1 cellular context compared by ENCODE assay signal in genomic region chr1:39080884-39081265, GRCh38.
TF ChIP-seq lines count a peak whose summit lies in the region.

No MANE protein-coding gene starts in this region.

TF ChIP-seq in HepG2, 621 proteins besides CTCF, POLR2A, EP300 and RAD21 (continued from another document and continues in another):
- no peak for TF ChIP-seq MNT (IDR thresholded peaks at IDR 0.05)
- TF ChIP-seq, protein P1, sequence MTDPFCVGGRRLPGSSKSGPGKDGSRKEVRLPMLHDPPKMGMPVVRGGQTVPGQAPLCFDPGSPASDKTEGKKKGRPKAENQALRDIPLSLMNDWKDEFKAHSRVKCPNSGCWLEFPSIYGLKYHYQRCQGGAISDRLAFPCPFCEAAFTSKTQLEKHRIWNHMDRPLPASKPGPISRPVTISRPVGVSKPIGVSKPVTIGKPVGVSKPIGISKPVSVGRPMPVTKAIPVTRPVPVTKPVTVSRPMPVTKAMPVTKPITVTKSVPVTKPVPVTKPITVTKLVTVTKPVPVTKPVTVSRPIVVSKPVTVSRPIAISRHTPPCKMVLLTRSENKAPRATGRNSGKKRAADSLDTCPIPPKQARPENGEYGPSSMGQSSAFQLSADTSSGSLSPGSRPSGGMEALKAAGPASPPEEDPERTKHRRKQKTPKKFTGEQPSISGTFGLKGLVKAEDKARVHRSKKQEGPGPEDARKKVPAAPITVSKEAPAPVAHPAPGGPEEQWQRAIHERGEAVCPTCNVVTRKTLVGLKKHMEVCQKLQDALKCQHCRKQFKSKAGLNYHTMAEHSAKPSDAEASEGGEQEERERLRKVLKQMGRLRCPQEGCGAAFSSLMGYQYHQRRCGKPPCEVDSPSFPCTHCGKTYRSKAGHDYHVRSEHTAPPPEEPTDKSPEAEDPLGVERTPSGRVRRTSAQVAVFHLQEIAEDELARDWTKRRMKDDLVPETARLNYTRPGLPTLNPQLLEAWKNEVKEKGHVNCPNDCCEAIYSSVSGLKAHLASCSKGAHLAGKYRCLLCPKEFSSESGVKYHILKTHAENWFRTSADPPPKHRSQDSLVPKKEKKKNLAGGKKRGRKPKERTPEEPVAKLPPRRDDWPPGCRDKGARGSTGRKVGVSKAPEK (CRISPR knock-in tag; IDR thresholded peaks at IDR 0.05; ENCODE audit: borderline replicate concordance): no peak
- TF ChIP-seq GATA4 (IDR thresholded peaks at IDR 0.05; ENCODE audit: borderline replicate concordance, low read depth): no peak
- no peak for TF ChIP-seq SP5 (CRISPR knock-in tag; IDR thresholded peaks at IDR 0.05; ENCODE audit: borderline replicate concordance, low read depth)
- TF ChIP-seq FOSL1 (CRISPR knock-in tag; IDR thresholded peaks at IDR 0.05; ENCODE audit: borderline replicate concordance): no peak
- TF ChIP-seq KLF9 (CRISPR knock-in tag; IDR thresholded peaks at IDR 0.05; ENCODE audit: low read depth): no peak
- TF ChIP-seq, protein P2, sequence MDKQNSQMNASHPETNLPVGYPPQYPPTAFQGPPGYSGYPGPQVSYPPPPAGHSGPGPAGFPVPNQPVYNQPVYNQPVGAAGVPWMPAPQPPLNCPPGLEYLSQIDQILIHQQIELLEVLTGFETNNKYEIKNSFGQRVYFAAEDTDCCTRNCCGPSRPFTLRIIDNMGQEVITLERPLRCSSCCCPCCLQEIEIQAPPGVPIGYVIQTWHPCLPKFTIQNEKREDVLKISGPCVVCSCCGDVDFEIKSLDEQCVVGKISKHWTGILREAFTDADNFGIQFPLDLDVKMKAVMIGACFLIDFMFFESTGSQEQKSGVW (CRISPR knock-in tag; IDR thresholded peaks at IDR 0.05; ENCODE audit: borderline replicate concordance): no peak
- no peak for TF ChIP-seq IKZF4 (CRISPR knock-in tag; IDR thresholded peaks at IDR 0.05; ENCODE audit: borderline replicate concordance, low read depth, not compliant biosample characterization)
- no peak for TF ChIP-seq PAXIP1 (CRISPR knock-in tag; conservative IDR thresholded peaks at IDR 0.05)
- TF ChIP-seq ZNF577 (CRISPR knock-in tag; IDR thresholded peaks at IDR 0.05; ENCODE audit: borderline replicate concordance, low read depth): no peak
- TF ChIP-seq FLYWCH1 (CRISPR knock-in tag; IDR thresholded peaks at IDR 0.05): no peak
- TF ChIP-seq NR2F2 (IDR thresholded peaks at IDR 0.05; ENCODE audit: borderline replicate concordance, low read depth): 0 out of 2 replicates have a peak, but pooled peaks have one; percentile 20
- TF ChIP-seq ZNF501 (CRISPR knock-in tag; IDR thresholded peaks at IDR 0.05): no peak
- TF ChIP-seq ZNF530 (CRISPR knock-in tag; IDR thresholded peaks at IDR 0.05; ENCODE audit: low read depth): no peak
- TF ChIP-seq SMC3 (IDR thresholded peaks at IDR 0.05; ENCODE audit: low read length): no peak
- no peak for TF ChIP-seq MXD1 (CRISPR knock-in tag; IDR thresholded peaks at IDR 0.05)
- no peak for TF ChIP-seq FOXA3 (CRISPR knock-in tag; IDR thresholded peaks at IDR 0.05)
- no peak for TF ChIP-seq MIXL1 (CRISPR knock-in tag; IDR thresholded peaks at IDR 0.05)
- TF ChIP-seq KDM5B (CRISPR knock-in tag; IDR thresholded peaks at IDR 0.05; ENCODE audit: borderline replicate concordance): 0 out of 2 replicates have a peak, but pooled peaks have one; percentile 26
- TF ChIP-seq, protein P3, sequence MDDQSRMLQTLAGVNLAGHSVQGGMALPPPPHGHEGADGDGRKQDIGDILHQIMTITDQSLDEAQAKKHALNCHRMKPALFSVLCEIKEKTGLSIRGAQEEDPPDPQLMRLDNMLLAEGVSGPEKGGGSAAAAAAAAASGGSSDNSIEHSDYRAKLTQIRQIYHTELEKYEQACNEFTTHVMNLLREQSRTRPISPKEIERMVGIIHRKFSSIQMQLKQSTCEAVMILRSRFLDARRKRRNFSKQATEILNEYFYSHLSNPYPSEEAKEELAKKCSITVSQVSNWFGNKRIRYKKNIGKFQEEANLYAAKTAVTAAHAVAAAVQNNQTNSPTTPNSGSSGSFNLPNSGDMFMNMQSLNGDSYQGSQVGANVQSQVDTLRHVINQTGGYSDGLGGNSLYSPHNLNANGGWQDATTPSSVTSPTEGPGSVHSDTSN (CRISPR knock-in tag; IDR thresholded peaks at IDR 0.05; ENCODE audit: borderline replicate concordance): no peak
- no peak for TF ChIP-seq CREM (IDR thresholded peaks at IDR 0.05)
- no peak for TF ChIP-seq CREM (CRISPR knock-in tag; IDR thresholded peaks at IDR 0.05)
- TF ChIP-seq, protein P4, sequence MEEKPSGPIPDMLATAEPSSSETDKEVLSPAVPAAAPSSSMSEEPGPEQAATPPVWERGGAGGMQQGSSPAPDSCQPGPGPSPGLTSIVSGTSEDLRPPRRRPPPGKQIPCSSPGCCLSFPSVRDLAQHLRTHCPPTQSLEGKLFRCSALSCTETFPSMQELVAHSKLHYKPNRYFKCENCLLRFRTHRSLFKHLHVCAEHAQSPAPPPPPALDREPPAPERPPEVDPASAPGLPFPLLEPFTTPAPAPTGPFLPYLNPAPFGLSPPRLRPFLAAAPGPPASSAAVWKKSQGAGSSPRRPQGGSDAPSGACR (CRISPR knock-in tag; IDR thresholded peaks at IDR 0.05): no peak
- no peak for TF ChIP-seq ZSCAN21 (CRISPR knock-in tag; IDR thresholded peaks at IDR 0.05; ENCODE audit: borderline replicate concordance)
- no peak for TF ChIP-seq PHF21A (CRISPR knock-in tag; IDR thresholded peaks at IDR 0.05)
- TF ChIP-seq NCOA5 (CRISPR knock-in tag; IDR thresholded peaks at IDR 0.05): no peak
- TF ChIP-seq LCORL (IDR thresholded peaks at IDR 0.05): no peak
- 0 out of 2 replicates have a peak, but pooled peaks have one; percentile 34 for TF ChIP-seq LCORL (CRISPR knock-in tag; IDR thresholded peaks at IDR 0.05)
- TF ChIP-seq MYPOP (CRISPR knock-in tag; IDR thresholded peaks at IDR 0.05): 0 out of 2 replicates have a peak, but pooled peaks have one; percentile 35
- no peak for TF ChIP-seq GATAD1 (CRISPR knock-in tag; IDR thresholded peaks at IDR 0.05)
- TF ChIP-seq ZNF451 (CRISPR knock-in tag; IDR thresholded peaks at IDR 0.05): no peak
- TF ChIP-seq, protein P5, sequence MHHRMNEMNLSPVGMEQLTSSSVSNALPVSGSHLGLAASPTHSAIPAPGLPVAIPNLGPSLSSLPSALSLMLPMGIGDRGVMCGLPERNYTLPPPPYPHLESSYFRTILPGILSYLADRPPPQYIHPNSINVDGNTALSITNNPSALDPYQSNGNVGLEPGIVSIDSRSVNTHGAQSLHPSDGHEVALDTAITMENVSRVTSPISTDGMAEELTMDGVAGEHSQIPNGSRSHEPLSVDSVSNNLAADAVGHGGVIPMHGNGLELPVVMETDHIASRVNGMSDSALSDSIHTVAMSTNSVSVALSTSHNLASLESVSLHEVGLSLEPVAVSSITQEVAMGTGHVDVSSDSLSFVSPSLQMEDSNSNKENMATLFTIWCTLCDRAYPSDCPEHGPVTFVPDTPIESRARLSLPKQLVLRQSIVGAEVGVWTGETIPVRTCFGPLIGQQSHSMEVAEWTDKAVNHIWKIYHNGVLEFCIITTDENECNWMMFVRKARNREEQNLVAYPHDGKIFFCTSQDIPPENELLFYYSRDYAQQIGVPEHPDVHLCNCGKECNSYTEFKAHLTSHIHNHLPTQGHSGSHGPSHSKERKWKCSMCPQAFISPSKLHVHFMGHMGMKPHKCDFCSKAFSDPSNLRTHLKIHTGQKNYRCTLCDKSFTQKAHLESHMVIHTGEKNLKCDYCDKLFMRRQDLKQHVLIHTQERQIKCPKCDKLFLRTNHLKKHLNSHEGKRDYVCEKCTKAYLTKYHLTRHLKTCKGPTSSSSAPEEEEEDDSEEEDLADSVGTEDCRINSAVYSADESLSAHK (CRISPR knock-in tag; IDR thresholded peaks at IDR 0.05; ENCODE audit: borderline replicate concordance): no peak
- TF ChIP-seq AGO2 (optimal IDR thresholded peaks at IDR 0.05; ENCODE audit: low read depth, low read length): no peak
- TF ChIP-seq RFX5 (IDR thresholded peaks at IDR 0.05; ENCODE audit: low read depth, low read length): no peak
- no peak for TF ChIP-seq ZNF3 (CRISPR knock-in tag; IDR thresholded peaks at IDR 0.05)
- TF ChIP-seq ZNF30 (CRISPR knock-in tag; IDR thresholded peaks at IDR 0.05): no peak
- no peak for TF ChIP-seq KAT2B (IDR thresholded peaks at IDR 0.05; ENCODE audit: borderline replicate concordance, low read depth, low read length)
- 0 out of 2 replicates have a peak, but pooled peaks have one; percentile 17 for TF ChIP-seq GMEB1 (CRISPR knock-in tag; IDR thresholded peaks at IDR 0.05; ENCODE audit: borderline replicate concordance)
- no peak for TF ChIP-seq CBX2 (IDR thresholded peaks at IDR 0.05; ENCODE audit: low read depth, low read length)
- TF ChIP-seq CBX2 (CRISPR knock-in tag; IDR thresholded peaks at IDR 0.05; ENCODE audit: low read depth): no peak
- no peak for TF ChIP-seq NFE2 (CRISPR knock-in tag; IDR thresholded peaks at IDR 0.05)
- no peak for TF ChIP-seq ZNF460 (CRISPR knock-in tag; IDR thresholded peaks at IDR 0.05; ENCODE audit: borderline replicate concordance)
- no peak for TF ChIP-seq MTA3 (CRISPR knock-in tag; IDR thresholded peaks at IDR 0.05)
- no peak for TF ChIP-seq ZNF432 (CRISPR knock-in tag; IDR thresholded peaks at IDR 0.05; ENCODE audit: borderline replicate concordance)
- no peak for TF ChIP-seq ZNF282 (IDR thresholded peaks at IDR 0.05; ENCODE audit: partially characterized antibody)
- no peak for TF ChIP-seq LRRFIP1 (CRISPR knock-in tag; conservative IDR thresholded peaks at IDR 0.05)
- no peak for TF ChIP-seq SUZ12 (IDR thresholded peaks at IDR 0.05; ENCODE audit: low read depth, low read length)
